Comparison of ENCODE assay signal across 14 cellular contexts in genomic region chr3:181614878-181615277, GRCh38.
DNase-seq lines count a peak whose midpoint lies in the region; TF ChIP-seq lines count a peak whose summit lies in the region.
"Had no signal": no experiment of that assay in that cellular context is flagged by ENCODE, and none has a peak within 500 bp of the region (broad histone marks: within the 10 kb centered on the region; RNA-seq: fewer than 3 reads in every experiment).

No MANE protein-coding gene starts in this region.

- no peaks in the 10 kb centered on the region for H3K36me3 ChIP-seq in HEK293 (ENCODE audit: control insufficient read depth in 2 of 2, insufficient read depth in 1 of 2, low read length in 2 of 2)
- H3K36me3 ChIP-seq: BLaER1 treated with 17β-estradiol and CSF1 and Interleukin-3, amounts not matched to agents 10 nM and 100 nM had no signal

- TF ChIP-seq CTCF in HEK293 (tag by site-specific recombination; IDR thresholded peaks at IDR 0.05) = no peak

- no peak for DNase-seq in substantia nigra (lab: John Stamatoyannopoulos, UW)
- DNase-seq in DMS153 (lab: John Stamatoyannopoulos, UW) = no peak
- no peak for DNase-seq in DMS153 treated with DMSO at 0.1 percent for 48 hours (lab: John Stamatoyannopoulos, UW; ENCODE audit: unreplicated experiment)
- no peak for DNase-seq in activated effector memory CD4-positive, alpha-beta T cell treated with Interleukin-2 at 50 U/mL for 16 hours
- DNase-seq: ACHN; CD4-positive, CD25-positive, alpha-beta regulatory T cell; DMS79; EL; GOT3; H9 had no signal

- no peak overlapping the region for H3K27ac ChIP-seq in HEK293 (ENCODE audit: extremely low read depth, low read depth, low read length)
- peak overlapping the region; percentile 40 for H3K27ac ChIP-seq in angular gyrus (ENCODE audit: low read depth, low read length)
- peak overlapping the region; percentile 22 for H3K27ac ChIP-seq in layer of hippocampus (ENCODE audit: low read depth, low read length)
- H3K27ac ChIP-seq in substantia nigra (ENCODE audit: low read depth, low read length, poor library complexity, severe bottlenecking) = peak overlapping the region; percentile 81
- H3K27ac ChIP-seq: BLaER1 treated with 17β-estradiol and CSF1 and Interleukin-3, amounts not matched to agents 10 nM and 100 nM had no signal

- H3K4me1 ChIP-seq in HEK293 (ENCODE audit: control insufficient read depth, insufficient read depth, low read length) = peaks cover 6% of the 10 kb centered on the region; the same call in 1 of the 2 replicates

- POLR2A ChIA-PET in HEK293 (lab: Yijun Ruan, JAX) = no interaction called here

- CTCF ChIA-PET in HEK293 (lab: Yijun Ruan, JAX) = no interaction called here

- H3K4me3 ChIP-seq in HEK293 (ENCODE audit: low read depth, low read length) = no peak overlapping the region
- H3K4me3 ChIP-seq: BLaER1 treated with 17β-estradiol and CSF1 and Interleukin-3, amounts not matched to agents 10 nM and 100 nM had no signal

- H3K9me3 ChIP-seq in HEK293 (ENCODE audit: control insufficient read depth, insufficient read depth, low read depth, low read length) = no peaks in the 10 kb centered on the region
- H3K9me3 ChIP-seq: BLaER1 treated with 17β-estradiol and CSF1 and Interleukin-3, amounts not matched to agents 10 nM and 100 nM had no signal

- H3K27me3 ChIP-seq in layer of hippocampus (ENCODE audit: control insufficient read depth, insufficient read depth, low read length) = no peaks in the 10 kb centered on the region
- H3K27me3 ChIP-seq: BLaER1 treated with 17β-estradiol and CSF1 and Interleukin-3, amounts not matched to agents 10 nM and 100 nM had no signal

TF ChIP-seq in HEK293, 187 proteins besides CTCF, POLR2A, EP300 and RAD21 (continues in another document):
- TF ChIP-seq ZNF707 (tag by site-specific recombination; IDR thresholded peaks at IDR 0.05) (no peak), KLF17 (tag by site-specific recombination; IDR thresholded peaks at IDR 0.05) (no peak), ZNF391 (tag by site-specific recombination; IDR thresholded peaks at IDR 0.05; ENCODE audit: borderline replicate concordance, low read depth) (no peak), TCF7L2 (IDR thresholded peaks at IDR 0.05; ENCODE audit: borderline replicate concordance, low read depth, low read length) (peak; percentile 51; the same call in 1 of the 2 replicates), ZNF404 (tag by site-specific recombination; IDR thresholded peaks at IDR 0.05) (no peak), ZNF692 (tag by site-specific recombination; IDR thresholded peaks at IDR 0.05) (no peak), HOXA7 (CRISPR knock-in tag; IDR thresholded peaks at IDR 0.05; ENCODE audit: borderline replicate concordance) (no peak), ZNF501 (tag by site-specific recombination; IDR thresholded peaks at IDR 0.05) (no peak), ZNF544 (tag by site-specific recombination; IDR thresholded peaks at IDR 0.05) (no peak), KLF16 (tag by site-specific recombination; IDR thresholded peaks at IDR 0.05) (no peak), ZNF366 (tag by site-specific recombination; conservative IDR thresholded peaks at IDR 0.05) (0 out of 2 replicates have a peak, but pooled peaks have one; percentile 48), KLF1 (tag by site-specific recombination; IDR thresholded peaks at IDR 0.05) (no peak), ZBTB26 (tag by site-specific recombination; optimal IDR thresholded peaks at IDR 0.05) (no peak), ZNF843 (tag by site-specific recombination; IDR thresholded peaks at IDR 0.05) (0 out of 2 replicates have a peak, but pooled peaks have one; percentile 35), ZNF416 (tag by site-specific recombination; IDR thresholded peaks at IDR 0.05) (no peak), KLF8 (tag by site-specific recombination; IDR thresholded peaks at IDR 0.05) (no peak), PRDM1 (tag by site-specific recombination; IDR thresholded peaks at IDR 0.05) (peak; percentile 51; the same call in 1 of the 2 replicates), ZNF621 (tag by site-specific recombination; IDR thresholded peaks at IDR 0.05) (no peak), SALL2 (tag by site-specific recombination; IDR thresholded peaks at IDR 0.05; ENCODE audit: borderline replicate concordance) (no peak)
- TF ChIP-seq, protein P1, sequence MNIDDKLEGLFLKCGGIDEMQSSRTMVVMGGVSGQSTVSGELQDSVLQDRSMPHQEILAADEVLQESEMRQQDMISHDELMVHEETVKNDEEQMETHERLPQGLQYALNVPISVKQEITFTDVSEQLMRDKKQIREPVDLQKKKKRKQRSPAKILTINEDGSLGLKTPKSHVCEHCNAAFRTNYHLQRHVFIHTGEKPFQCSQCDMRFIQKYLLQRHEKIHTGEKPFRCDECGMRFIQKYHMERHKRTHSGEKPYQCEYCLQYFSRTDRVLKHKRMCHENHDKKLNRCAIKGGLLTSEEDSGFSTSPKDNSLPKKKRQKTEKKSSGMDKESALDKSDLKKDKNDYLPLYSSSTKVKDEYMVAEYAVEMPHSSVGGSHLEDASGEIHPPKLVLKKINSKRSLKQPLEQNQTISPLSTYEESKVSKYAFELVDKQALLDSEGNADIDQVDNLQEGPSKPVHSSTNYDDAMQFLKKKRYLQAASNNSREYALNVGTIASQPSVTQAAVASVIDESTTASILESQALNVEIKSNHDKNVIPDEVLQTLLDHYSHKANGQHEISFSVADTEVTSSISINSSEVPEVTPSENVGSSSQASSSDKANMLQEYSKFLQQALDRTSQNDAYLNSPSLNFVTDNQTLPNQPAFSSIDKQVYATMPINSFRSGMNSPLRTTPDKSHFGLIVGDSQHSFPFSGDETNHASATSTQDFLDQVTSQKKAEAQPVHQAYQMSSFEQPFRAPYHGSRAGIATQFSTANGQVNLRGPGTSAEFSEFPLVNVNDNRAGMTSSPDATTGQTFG (tag by site-specific recombination; IDR thresholded peaks at IDR 0.05; ENCODE audit: borderline replicate concordance) = no peak
- TF ChIP-seq, protein P2, sequence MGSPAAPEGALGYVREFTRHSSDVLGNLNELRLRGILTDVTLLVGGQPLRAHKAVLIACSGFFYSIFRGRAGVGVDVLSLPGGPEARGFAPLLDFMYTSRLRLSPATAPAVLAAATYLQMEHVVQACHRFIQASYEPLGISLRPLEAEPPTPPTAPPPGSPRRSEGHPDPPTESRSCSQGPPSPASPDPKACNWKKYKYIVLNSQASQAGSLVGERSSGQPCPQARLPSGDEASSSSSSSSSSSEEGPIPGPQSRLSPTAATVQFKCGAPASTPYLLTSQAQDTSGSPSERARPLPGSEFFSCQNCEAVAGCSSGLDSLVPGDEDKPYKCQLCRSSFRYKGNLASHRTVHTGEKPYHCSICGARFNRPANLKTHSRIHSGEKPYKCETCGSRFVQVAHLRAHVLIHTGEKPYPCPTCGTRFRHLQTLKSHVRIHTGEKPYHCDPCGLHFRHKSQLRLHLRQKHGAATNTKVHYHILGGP (tag by site-specific recombination; IDR thresholded peaks at IDR 0.05) = no peak
- TF ChIP-seq, protein P3, sequence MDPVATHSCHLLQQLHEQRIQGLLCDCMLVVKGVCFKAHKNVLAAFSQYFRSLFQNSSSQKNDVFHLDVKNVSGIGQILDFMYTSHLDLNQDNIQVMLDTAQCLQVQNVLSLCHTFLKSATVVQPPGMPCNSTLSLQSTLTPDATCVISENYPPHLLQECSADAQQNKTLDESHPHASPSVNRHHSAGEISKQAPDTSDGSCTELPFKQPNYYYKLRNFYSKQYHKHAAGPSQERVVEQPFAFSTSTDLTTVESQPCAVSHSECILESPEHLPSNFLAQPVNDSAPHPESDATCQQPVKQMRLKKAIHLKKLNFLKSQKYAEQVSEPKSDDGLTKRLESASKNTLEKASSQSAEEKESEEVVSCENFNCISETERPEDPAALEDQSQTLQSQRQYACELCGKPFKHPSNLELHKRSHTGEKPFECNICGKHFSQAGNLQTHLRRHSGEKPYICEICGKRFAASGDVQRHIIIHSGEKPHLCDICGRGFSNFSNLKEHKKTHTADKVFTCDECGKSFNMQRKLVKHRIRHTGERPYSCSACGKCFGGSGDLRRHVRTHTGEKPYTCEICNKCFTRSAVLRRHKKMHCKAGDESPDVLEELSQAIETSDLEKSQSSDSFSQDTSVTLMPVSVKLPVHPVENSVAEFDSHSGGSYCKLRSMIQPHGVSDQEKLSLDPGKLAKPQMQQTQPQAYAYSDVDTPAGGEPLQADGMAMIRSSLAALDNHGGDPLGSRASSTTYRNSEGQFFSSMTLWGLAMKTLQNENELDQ (tag by site-specific recombination; IDR thresholded peaks at IDR 0.05; ENCODE audit: low read depth) = no peak
